Comparison of ENCODE assay signal across 8 cellular contexts in genomic region chr6:158815379-158815724, GRCh38. TPM values are rescaled to one million over a fixed set of nuclear protein-coding genes. Genes with fewer than 3 reads are reported as not detected.
A peak's percentile ranks its signal among the peaks of the same experiment; 100 is the strongest.
DNase-seq lines count a peak whose midpoint lies in the region; ATAC-seq and TF ChIP-seq lines count a peak whose summit lies in the region.

No MANE protein-coding gene starts in this region.

- WGBS in psoas muscle, 3 donors = 80 to 89% (median 83%) methylated on average over 2 of the region's 2 CpGs

- no peak overlapping the region for H3K9ac ChIP-seq in fibroblast of lung (ENCODE audit: insufficient read depth, low read length)

- H3K79me2 ChIP-seq in fibroblast of lung (ENCODE audit: control insufficient read depth, insufficient read depth, low read length) = peaks cover 74% of the 10 kb centered on the region

- H2AFZ ChIP-seq in fibroblast of lung (ENCODE audit: low read length) = no peak overlapping the region

- H3K27me3 ChIP-seq in H7 (ENCODE audit: control insufficient read depth, insufficient read depth, low read length) (peaks cover 4% of the 10 kb centered on the region), fibroblast of lung (ENCODE audit: control insufficient read depth, insufficient read depth, low read length) (no peaks in the 10 kb centered on the region), psoas muscle (ENCODE audit: insufficient read depth in 3 of 3, low read length in 2 of 3) (no peaks in the 10 kb centered on the region)

- no peaks in the 10 kb centered on the region for H4K20me1 ChIP-seq in fibroblast of lung (ENCODE audit: control insufficient read depth, extremely low read depth, insufficient read depth, low read length)

- intact Hi-C loops in sciatic nerve (cut with DNase I) (no loop called here), psoas muscle (cut with DNase I) (loop anchor here in 1 of 2 donors (5.0 kb wide), 1 partner anchor 52 kb away; no protein-coding TSS in a partner anchor)

- TF ChIP-seq CTCF in fibroblast of lung (conservative IDR thresholded peaks at IDR 0.05 in 1 of 2, IDR thresholded peaks at IDR 0.05 in 1 of 2; ENCODE audit: low read depth in 1 of 2, low read length in 2 of 2) = no peak
- no peak for TF ChIP-seq CTCF in psoas muscle (IDR thresholded peaks at IDR 0.05)

- H3K4me2 ChIP-seq in fibroblast of lung (ENCODE audit: extremely low read depth, insufficient read depth, low read length) = peak overlapping the region; percentile 85

- H3K4me1 ChIP-seq in fibroblast of lung (ENCODE audit: control insufficient read depth, extremely low read depth, insufficient read depth, low read length) = peaks cover 13% of the 10 kb centered on the region
- H3K4me1 ChIP-seq in psoas muscle = peaks cover 21% of the 10 kb centered on the region

- H3K4me3 Mint-ChIP-seq in T-cell = peak overlapping the region; percentile 98 to 99 (median 98)

- peak overlapping the region; percentile 98 to 99 for H3K27ac Mint-ChIP-seq in T-cell

- no peaks in the 10 kb centered on the region for H3K9me3 ChIP-seq in fibroblast of lung (ENCODE audit: control insufficient read depth, insufficient read depth, low read depth, low read length)
- no peaks in the 10 kb centered on the region for H3K9me3 ChIP-seq in psoas muscle

- H3K4me3 ChIP-seq in H7 (ENCODE audit: insufficient read depth, low read depth, low read length) (0 out of 2 replicates have a peak overlapping the region, but pooled peaks have one; percentile 6), fibroblast of lung (replicated peaks in 1 of 4; ENCODE audit: control extremely low read depth in 1 of 4, insufficient read depth in 1 of 4, low read depth in 3 of 4, low read length in 4 of 4) (peak overlapping the region in 2 of 4 experiments; percentile 0 to 67), psoas muscle (no peak overlapping the region)

- H3K9me3 Mint-ChIP-seq in T-cell = peaks cover 0 to 3% (median 0%) of the 10 kb centered on the region in 3 donors

- ATAC-seq in T-cell (replicated peaks in 1 of 4) = no peak
- peak; percentile 12 for ATAC-seq in sciatic nerve
- no peak for ATAC-seq in psoas muscle
- no peak for ATAC-seq in HG02973 (IDR thresholded peaks at IDR 0.05; ENCODE audit: unreplicated experiment)

- POLR2A ChIA-PET in T-cell (lab: Charles Lee) = interaction anchor here in 1 of 2 donors (5.2 kb wide), 1 partner anchor 54 kb away, joined by 52 read pairs; no protein-coding TSS in a partner anchor

- peaks cover 57% of the 10 kb centered on the region for H3K36me3 Mint-ChIP-seq in T-cell

- peaks cover 71 to 77% (median 75%) of the 10 kb centered on the region in 3 donors for H3K4me1 Mint-ChIP-seq in T-cell

- H3K27ac ChIP-seq in fibroblast of lung (ENCODE audit: insufficient read depth, low read length) (no peak overlapping the region), psoas muscle (no peak overlapping the region)

- CTCF ChIA-PET in T-cell (lab: Charles Lee) = interaction anchor here in 1 of 2 donors (2.6 kb wide), 1 partner anchor 22 kb away, joined by 12 read pairs; no protein-coding TSS in a partner anchor

- no peak for DNase-seq in H7
- DNase-seq in T-cell = no peak
- DNase-seq in fibroblast of lung (ENCODE audit: low read depth in 2 of 2) = no peak
- no peak for DNase-seq in sciatic nerve (ENCODE audit: low spot score)
- DNase-seq in DMS 273 treated with DMSO at 0.1 percent for 48 hours (lab: John Stamatoyannopoulos, UW) = no peak
- no peak for DNase-seq in psoas muscle
- DNase-seq in activated CD4-positive, CD25-positive, alpha-beta regulatory T cell (lab: John Stamatoyannopoulos, UW) = no peak

- no peaks in the 10 kb centered on the region for H3K27me3 Mint-ChIP-seq in T-cell

- H3K36me3 ChIP-seq in H7 (replicated peaks; ENCODE audit: control insufficient read depth, insufficient read depth, low read length) = peaks cover 28% of the 10 kb centered on the region
- peaks cover 6% of the 10 kb centered on the region for H3K36me3 ChIP-seq in fibroblast of lung (ENCODE audit: control insufficient read depth, insufficient read depth, low read length)
- no peaks in the 10 kb centered on the region for H3K36me3 ChIP-seq in psoas muscle (ENCODE audit: insufficient read depth in 1 of 2, low read depth in 1 of 2)

RNA-seq across cellular contexts. Expression of gene EZR, which starts 3.8 kb away (rescaled TPM):
- total RNA-seq in H7 (2014; rRNA removed; shearing (Covaris generic)) = 203 and 216 TPM in 2 replicates
- total RNA-seq in T-cell (100 to 1,000 TPM; 176 to 286 (median 272) TPM), fibroblast of lung (55.2 and 89.0 TPM in 2 replicates), sciatic nerve (113 TPM), psoas muscle (10 to 100 TPM; 25.9 to 61.7 (median 33.3) TPM)
- polyA plus RNA-seq in fibroblast of lung (105 and 132 TPM in 2 replicates), psoas muscle (10 to 100 TPM; 19.1 to 32.5 (median 30.9) TPM)
- polyA plus RNA-seq in fibroblast of lung (2012) = 103 and 125 TPM in 2 replicates
- polyA minus RNA-seq in fibroblast of lung (ENCODE audit: low replicate concordance) = 108 and 119 TPM in 2 replicates
